22 cellular contexts compared by ENCODE assay signal in genomic region chr16:86087011-86087453, GRCh38.
DNase-seq lines count a peak whose midpoint lies in the region; FAIRE-seq and TF ChIP-seq lines count a peak whose summit lies in the region.
"Had no signal": no experiment of that assay in that cellular context is flagged by ENCODE, and none has a peak within 500 bp of the region (broad histone marks: within the 10 kb centered on the region; RNA-seq: fewer than 3 reads in every experiment).

No MANE protein-coding gene starts in this region.

- DNase-seq in activated CD4-positive, alpha-beta T cell treated with anti-CD3 and anti-CD28 coated beads, Interleukin-2, amount 10 ng/mL, durations not matched to agents 24 days and 14 days, result no peak
- no peak for DNase-seq in activated CD4-positive, alpha-beta T cell treated with anti-CD3 and anti-CD28 coated beads for 1 hour
- peak; percentile 53 for DNase-seq in kidney
- DNase-seq in posterior vena cava (ENCODE audit: low spot score), result peak; percentile 64
- no peak for DNase-seq in stimulated activated CD4-positive, alpha-beta T cell treated with anti-CD3 and anti-CD28 coated beads, Interleukin-2, amount 100 ng/mL, for 24 hours
- DNase-seq in NCI-H524 (lab: John Stamatoyannopoulos, UW), result no peak
- no peak for DNase-seq in NCI-H226
- DNase-seq: AML-193; CD4-positive, CD25-positive, alpha-beta regulatory T cell; DMS79 treated with DMSO at 0.1 percent for 48 hours; H7; MG63; NCI-H1417; NCI-H1694 treated with DMSO at 0.1 percent for 48 hours; NCI-H2081 treated with DMSO at 0.1 percent for 48 hours; NCI-H2171 treated with DMSO at 0.1 percent for 48 hours; NCI-H446; NCI-H526 treated with DMSO at 0.1 percent for 48 hours; OCI-M1; SHP77 had no signal

- H3K9me3 ChIP-seq in BLaER1 treated with 17β-estradiol and CSF1 and Interleukin-3, amounts not matched to agents 10 nM and 100 nM (replicated peaks in 1 of 11), result no peaks in the 10 kb centered on the region
- H3K9me3 ChIP-seq in kidney (ENCODE audit: control insufficient read depth in 1 of 2, low read length in 2 of 2), result no peaks in the 10 kb centered on the region
- H3K9me3 ChIP-seq: MG63 had no signal

- H3K4me2 ChIP-seq in BLaER1 treated with 17β-estradiol and CSF1 and Interleukin-3, amounts not matched to agents 10 nM and 100 nM, result peak overlapping the region in 9 of 11 experiments; percentile 19 to 66 (median 46); a peak in 12 of 22 replicates

- intact Hi-C loops in activated CD4-positive, alpha-beta T cell treated with anti-CD3 and anti-CD28 coated beads, Interleukin-2, amount 10 ng/mL, durations not matched to agents 24 days and 14 days (cut with micrococcal nuclease), result no loop called here
- intact Hi-C loops in kidney (cut with DNase I), result no loop called here
- intact Hi-C loops in posterior vena cava (cut with DNase I), result no loop called here

- peak overlapping the region; percentile 51 for H3K27ac Mint-ChIP-seq in activated CD4-positive, alpha-beta T cell treated with anti-CD3 and anti-CD28 coated beads, Interleukin-2, amount 10 ng/mL, durations not matched to agents 24 days and 14 days
- H3K27ac Mint-ChIP-seq: CD4-positive, CD25-positive, alpha-beta regulatory T cell had no signal

- H3K4me3 Mint-ChIP-seq in activated CD4-positive, alpha-beta T cell treated with anti-CD3 and anti-CD28 coated beads, Interleukin-2, amount 10 ng/mL, durations not matched to agents 24 days and 14 days, result no peak overlapping the region
- H3K4me3 Mint-ChIP-seq: CD4-positive, CD25-positive, alpha-beta regulatory T cell had no signal

- no peak for TF ChIP-seq CTCF in kidney (IDR thresholded peaks at IDR 0.05; ENCODE audit: borderline replicate concordance, extremely low read depth, insufficient read depth)

- H3K27me3 Mint-ChIP-seq in activated CD4-positive, alpha-beta T cell treated with anti-CD3 and anti-CD28 coated beads, Interleukin-2, amount 10 ng/mL, durations not matched to agents 24 days and 14 days, result no peaks in the 10 kb centered on the region
- H3K27me3 Mint-ChIP-seq: CD4-positive, CD25-positive, alpha-beta regulatory T cell had no signal

- no peak overlapping the region for H3K27ac ChIP-seq in BLaER1 treated with 17β-estradiol and CSF1 and Interleukin-3, amounts not matched to agents 10 nM and 100 nM
- H3K27ac ChIP-seq in kidney (ENCODE audit: low read depth in 2 of 2, low read length in 2 of 2), result no peak overlapping the region

- no peaks in the 10 kb centered on the region for H3K9me3 Mint-ChIP-seq in activated CD4-positive, alpha-beta T cell treated with anti-CD3 and anti-CD28 coated beads, Interleukin-2, amount 10 ng/mL, durations not matched to agents 24 days and 14 days
- H3K9me3 Mint-ChIP-seq: CD4-positive, CD25-positive, alpha-beta regulatory T cell had no signal

- no peaks in the 10 kb centered on the region for H3K36me3 Mint-ChIP-seq in activated CD4-positive, alpha-beta T cell treated with anti-CD3 and anti-CD28 coated beads, Interleukin-2, amount 10 ng/mL, durations not matched to agents 24 days and 14 days (ENCODE audit: low read depth)
- H3K36me3 Mint-ChIP-seq: CD4-positive, CD25-positive, alpha-beta regulatory T cell had no signal

- peaks cover 12% of the 10 kb centered on the region for H3K4me1 Mint-ChIP-seq in activated CD4-positive, alpha-beta T cell treated with anti-CD3 and anti-CD28 coated beads, Interleukin-2, amount 10 ng/mL, durations not matched to agents 24 days and 14 days

- no peak for FAIRE-seq in kidney (lab: Jason Lieb, UNC)
- FAIRE-seq: GM12878 had no signal

- no peaks in the 10 kb centered on the region for H4K20me1 ChIP-seq in BLaER1 treated with 17β-estradiol and CSF1 and Interleukin-3, amounts not matched to agents 10 nM and 100 nM

- no peak overlapping the region for H3K4me3 ChIP-seq in BLaER1 treated with 17β-estradiol and CSF1 and Interleukin-3, amounts not matched to agents 10 nM and 100 nM
- H3K4me3 ChIP-seq in kidney (ENCODE audit: low read length in 2 of 2), result no peak overlapping the region
- H3K4me3 ChIP-seq: GM12878, MG63 had no signal

- peaks cover 22 to 41% (median 33%) of the 10 kb centered on the region in 10 experiments for H3K4me1 ChIP-seq in BLaER1 treated with 17β-estradiol and CSF1 and Interleukin-3, amounts not matched to agents 10 nM and 100 nM
- H3K4me1 ChIP-seq in kidney (ENCODE audit: control insufficient read depth in 1 of 2, insufficient read depth in 1 of 2, low read depth in 1 of 2, low read length in 2 of 2), result no peaks in the 10 kb centered on the region

- H3K27me3 ChIP-seq in BLaER1 treated with 17β-estradiol and CSF1 and Interleukin-3, amounts not matched to agents 10 nM and 100 nM, result no peaks in the 10 kb centered on the region
- H3K27me3 ChIP-seq: MG63 had no signal

- H3K36me3 ChIP-seq in BLaER1 treated with 17β-estradiol and CSF1 and Interleukin-3, amounts not matched to agents 10 nM and 100 nM, result no peaks in the 10 kb centered on the region
- H3K36me3 ChIP-seq in kidney (ENCODE audit: control insufficient read depth in 1 of 2, insufficient read depth in 2 of 2, low read length in 2 of 2), result no peaks in the 10 kb centered on the region
- H3K36me3 ChIP-seq: MG63 had no signal

- no peak overlapping the region for H3K9ac ChIP-seq in BLaER1 treated with 17β-estradiol and CSF1 and Interleukin-3, amounts not matched to agents 10 nM and 100 nM
- no peak overlapping the region for H3K9ac ChIP-seq in kidney (ENCODE audit: low read length in 2 of 2)

Comparison
In these comparisons a context has a peak if more than half of its experiments do, and no peak if none do; other contexts are left out.
1. DNase-seq: peak in kidney (single experiment) and posterior vena cava (single experiment); none in activated CD4-positive, alpha-beta T cell treated with anti-CD3 and anti-CD28 coated beads, Interleukin-2, amount 10 ng/mL, durations not matched to agents 24 days and 14 days (single experiment), activated CD4-positive, alpha-beta T cell treated with anti-CD3 and anti-CD28 coated beads for 1 hour (single experiment), stimulated activated CD4-positive, alpha-beta T cell treated with anti-CD3 and anti-CD28 coated beads, Interleukin-2, amount 100 ng/mL, for 24 hours (0 of 2), NCI-H524 (0 of 2) and NCI-H226 (single experiment).